In genomic region chr20:31860431-31861345, GRCh38 we compare ENCODE assay signal across 8 cellular contexts. TPM values are rescaled to one million over a fixed set of nuclear protein-coding genes. Genes with fewer than 3 reads are reported as not detected.
DNase-seq lines count a peak whose midpoint lies in the region; ATAC-seq and TF ChIP-seq lines count a peak whose summit lies in the region.

No MANE protein-coding gene starts in this region.

- H2AK5ac ChIP-seq in H9 (ENCODE audit: insufficient read length, low read length) (no peak overlapping the region), neuronal stem cell (ENCODE audit: low read depth, low read length) (peak overlapping the region; percentile 21)

- H2BK20ac ChIP-seq in H9 (ENCODE audit: low read depth, low read length, poor library complexity, severe bottlenecking), result no peak overlapping the region

- peak overlapping the region; percentile 43 for H3K4me3 ChIP-seq in CD8-positive, alpha-beta T cell (ENCODE audit: low read depth, low read length)
- H3K4me3 ChIP-seq in esophagus squamous epithelium, result peak overlapping the region; percentile 47 to 75 (median 58)
- H3K4me3 ChIP-seq in neuronal stem cell (ENCODE audit: low read length in 2 of 2), result peak overlapping the region; percentile 48 to 87

- H4K5ac ChIP-seq in H9 (ENCODE audit: insufficient read length, low read depth, low read length), result no peak overlapping the region

- H3K4ac ChIP-seq in H9 (ENCODE audit: low read depth, low read length), result no peak overlapping the region
- H3K4ac ChIP-seq in neuronal stem cell (ENCODE audit: low read length), result peak overlapping the region; percentile 8

- no peak overlapping the region for H3K27ac ChIP-seq in CD8-positive, alpha-beta T cell (ENCODE audit: low read depth, low read length)
- no peak overlapping the region for H3K27ac ChIP-seq in H9 (ENCODE audit: insufficient read length, low read depth, low read length)
- H3K27ac ChIP-seq in RWPE1, result no peak overlapping the region
- peak overlapping the region in 2 of 4 donors; percentile 10 to 60 for H3K27ac ChIP-seq in esophagus squamous epithelium
- peak overlapping the region; percentile 80 for H3K27ac ChIP-seq in neuronal stem cell (replicated peaks; ENCODE audit: low read length)

- no peak overlapping the region for H2BK12ac ChIP-seq in H9 (ENCODE audit: insufficient read length, low read depth, low read length)
- H2BK12ac ChIP-seq in neuronal stem cell (ENCODE audit: low read length), result no peak overlapping the region

- no peak overlapping the region for H2BK120ac ChIP-seq in H9 (ENCODE audit: low read depth, low read length, poor library complexity, severe bottlenecking)
- H2BK120ac ChIP-seq in neuronal stem cell (ENCODE audit: low read depth, low read length), result peak overlapping the region; percentile 29

- H3K4me1 ChIP-seq in CD8-positive, alpha-beta T cell (ENCODE audit: insufficient read depth, low read length), result peaks cover 9% of the 10 kb centered on the region
- peaks cover 5% of the 10 kb centered on the region; the same call in 1 of the 2 replicates for H3K4me1 ChIP-seq in H9 (ENCODE audit: insufficient read depth, low read length)
- peaks cover 13 to 22% (median 16%) of the 10 kb centered on the region in 3 donors for H3K4me1 ChIP-seq in esophagus squamous epithelium
- peaks cover 11 to 19% of the 10 kb centered on the region in 2 donors for H3K4me1 ChIP-seq in neuronal stem cell (ENCODE audit: control insufficient read depth in 2 of 2, insufficient read depth in 1 of 2, low read depth in 1 of 2, low read length in 2 of 2)

- peak overlapping the region; percentile 53 for H3K4me2 ChIP-seq in H9 (ENCODE audit: insufficient read depth, insufficient read length, low read length)
- H3K4me2 ChIP-seq in neuronal stem cell (ENCODE audit: insufficient read depth, low read length, poor library complexity, severe bottlenecking), result peak overlapping the region; percentile 99

- H3K9me3 ChIP-seq in CD8-positive, alpha-beta T cell (ENCODE audit: low read length), result no peaks in the 10 kb centered on the region
- H3K9me3 ChIP-seq in H9 (ENCODE audit: control insufficient read depth, low read depth, low read length) (no peaks in the 10 kb centered on the region), esophagus squamous epithelium (no peaks in the 10 kb centered on the region), neuronal stem cell (replicated peaks in 1 of 2; ENCODE audit: control insufficient read depth in 2 of 2, insufficient read depth in 1 of 2, low read depth in 1 of 2, low read length in 2 of 2) (no peaks in the 10 kb centered on the region)

- peak; percentile 36 for ATAC-seq in CD8-positive, alpha-beta T cell
- no peak for ATAC-seq in HG02870 (IDR thresholded peaks at IDR 0.05; ENCODE audit: unreplicated experiment)

- peaks cover 13% of the 10 kb centered on the region for H3K23me2 ChIP-seq in H9 (ENCODE audit: insufficient read length, low read depth, low read length, poor library complexity, severe bottlenecking)

- no peaks in the 10 kb centered on the region for H3K36me3 Mint-ChIP-seq in CD8-positive, alpha-beta T cell
- H3K36me3 Mint-ChIP-seq in H9 (ENCODE audit: insufficient read depth in 1 of 3, low read depth in 3 of 3), result no peaks in the 10 kb centered on the region; a peak in 1 of 7 replicates

- WGBS in H9 (ENCODE audit: extremely low coverage, insufficient read length, low lambda C conversion rate), result no CpG with 5 or more reads among the region's 32 CpGs
- WGBS in esophagus squamous epithelium, 2 donors, result 5 to 13% methylated on average over 11 of the region's 32 CpGs
- WGBS in neuronal stem cell (ENCODE audit: extremely low coverage in 2 of 2, insufficient read length in 2 of 2, insufficient replicate concordance in 1 of 2), 2 donors, result no CpG with 5 or more reads among the region's 32 CpGs

- H3K79me1 ChIP-seq in H9 (ENCODE audit: insufficient read depth, low read depth, low read length, poor library complexity, severe bottlenecking), result no peaks in the 10 kb centered on the region
- H3K79me1 ChIP-seq in neuronal stem cell (ENCODE audit: low read depth, low read length), result no peaks in the 10 kb centered on the region

- no peak overlapping the region for H2BK15ac ChIP-seq in H9 (ENCODE audit: low read depth, low read length)
- peak overlapping the region; percentile 62 for H2BK15ac ChIP-seq in neuronal stem cell (ENCODE audit: low read length)

- H2AFZ ChIP-seq in H9 (ENCODE audit: low read length) (no peak overlapping the region), neuronal stem cell (ENCODE audit: low read length) (peak overlapping the region; percentile 88)

- H3K18ac ChIP-seq in H9 (ENCODE audit: insufficient read length, low read depth, low read length), result no peak overlapping the region
- peak overlapping the region; percentile 96 for H3K18ac ChIP-seq in neuronal stem cell (ENCODE audit: low read length)

- H3K56ac ChIP-seq in H9 (ENCODE audit: insufficient read length, low read depth, low read length), result no peak overlapping the region

- POLR2A ChIA-PET in CD8-positive, alpha-beta T cell (lab: Charles Lee), result no interaction called here
- POLR2A ChIA-PET in RWPE1 (lab: Yijun Ruan, JAX; ENCODE audit: low non-redundant PET), result interaction anchor here (0.7 to 0.8 kb wide), 2 partner anchors 18 to 91 kb away, joined by 3 to 4 read pairs; partner anchors contain the start of gene PDRG1
- POLR2A ChIA-PET in HEK293T (lab: Yijun Ruan, JAX), result interaction anchor here (0.7 to 1.8 kb wide), 3 partner anchors 9 to 91 kb away, joined by 3 to 7 read pairs (median 5); partner anchors contain the start of genes DUSP15, PDRG1 and TTLL9

- no peak for TF ChIP-seq CTCF in CD8-positive, alpha-beta T cell (IDR thresholded peaks at IDR 0.05)
- TF ChIP-seq CTCF in H9 (conservative IDR thresholded peaks at IDR 0.05) (peak; percentile 14; the same call in 1 of the 3 replicates), RWPE1 (conservative IDR thresholded peaks at IDR 0.05; ENCODE audit: low read depth) (no peak), esophagus squamous epithelium (IDR thresholded peaks at IDR 0.05) (no peak)

- H4K8ac ChIP-seq in H9 (replicated peaks; ENCODE audit: insufficient read length, low read depth, low read length) (no peak overlapping the region), neuronal stem cell (ENCODE audit: low read depth, low read length) (peak overlapping the region; percentile 70)

- intact Hi-C loops in CD8-positive, alpha-beta T cell (cut with DNase I, micrococcal nuclease), result no loop called here
- intact Hi-C loops in esophagus squamous epithelium (cut with DNase I), result no loop called here

- CTCF ChIA-PET in CD8-positive, alpha-beta T cell (lab: Charles Lee), result interaction anchor here (1.0 to 4.9 kb wide), 5 partner anchors 8 to 171 kb away, joined by 3 to 30 read pairs (median 4); no protein-coding TSS in a partner anchor
- CTCF ChIA-PET in RWPE1 (lab: Yijun Ruan, JAX) (interaction anchor here (0.6 to 2.6 kb wide), 7 partner anchors 14 to 699 kb away, joined by 3 to 13 read pairs (median 7); partner anchors contain the start of gene PDRG1), HEK293T (lab: Yijun Ruan, JAX) (interaction anchor here (1.0 to 1.5 kb wide), 3 partner anchors 14 to 171 kb away, joined by 3 to 4 read pairs (median 3); no protein-coding TSS in a partner anchor)

- no peak for TF ChIP-seq POLR2A in esophagus squamous epithelium (IDR thresholded peaks at IDR 0.05)

- no peak overlapping the region for H3K9ac ChIP-seq in H9 (ENCODE audit: extremely low read depth, insufficient read length, low read length)
- peak overlapping the region; percentile 91 for H3K9ac ChIP-seq in neuronal stem cell (ENCODE audit: low read depth, low read length, poor library complexity)

- no peak overlapping the region for H2BK5ac ChIP-seq in H9 (ENCODE audit: insufficient read length, low read length)
- H2BK5ac ChIP-seq in neuronal stem cell (ENCODE audit: low read length), result peak overlapping the region; percentile 83

- H3K14ac ChIP-seq in H9 (ENCODE audit: insufficient read depth, low read length) (no peak overlapping the region), neuronal stem cell (ENCODE audit: low read length) (peak overlapping the region; percentile 82)

- peak overlapping the region; percentile 56 for H3K4me3 Mint-ChIP-seq in CD8-positive, alpha-beta T cell
- peak overlapping the region; percentile 84 to 85 for H3K4me3 Mint-ChIP-seq in H9

- H3K23ac ChIP-seq in H9 (ENCODE audit: insufficient read length, low read depth, low read length) (no peak overlapping the region), neuronal stem cell (ENCODE audit: low read depth, low read length, poor library complexity) (peak overlapping the region; percentile 86)

- H3K27me3 Mint-ChIP-seq in CD8-positive, alpha-beta T cell (ENCODE audit: low read depth), result peaks cover 28% of the 10 kb centered on the region
- peaks cover 15% of the 10 kb centered on the region for H3K27me3 Mint-ChIP-seq in H9 (ENCODE audit: low read depth)

- H3K27me3 ChIP-seq in CD8-positive, alpha-beta T cell (ENCODE audit: insufficient read depth, low read length), result peaks cover 16% of the 10 kb centered on the region
- H3K27me3 ChIP-seq in H9 (ENCODE audit: insufficient read depth, low read length) (no peaks in the 10 kb centered on the region), esophagus squamous epithelium (peaks cover 0 to 60% (median 0%) of the 10 kb centered on the region in 4 donors), neuronal stem cell (ENCODE audit: control insufficient read depth in 3 of 3, insufficient read depth in 3 of 3, low read depth in 1 of 3, low read length in 3 of 3) (peaks cover 0 to 10% (median 4%) of the 10 kb centered on the region in 3 experiments)

- no peak for DNase-seq in CD8-positive, alpha-beta T cell
- DNase-seq in H9 (peak; percentile 75), RWPE1 (ENCODE audit: low spot score) (peak; percentile 60), esophagus squamous epithelium (lab: John Stamatoyannopoulos, UW) (no peak), neuronal stem cell (ENCODE audit: low spot score) (peak; percentile 59), germinal center (ENCODE audit: low spot score) (no peak), HEK293T (ENCODE audit: extremely low spot score) (no peak)

- H3K36me3 ChIP-seq in CD8-positive, alpha-beta T cell (ENCODE audit: insufficient read depth, low read length), result no peaks in the 10 kb centered on the region
- H3K36me3 ChIP-seq in esophagus squamous epithelium, result no peaks in the 10 kb centered on the region
- peaks cover 0 to 24% of the 10 kb centered on the region in 2 donors for H3K36me3 ChIP-seq in neuronal stem cell (replicated peaks in 1 of 2; ENCODE audit: control insufficient read depth in 2 of 2, insufficient read depth in 2 of 2, low read length in 2 of 2)

- H3K79me2 ChIP-seq in H9 (ENCODE audit: insufficient read depth, low read length), result no peaks in the 10 kb centered on the region

- no peak overlapping the region for H3T11ph ChIP-seq in H9 (ENCODE audit: low read length)

- no peaks in the 10 kb centered on the region for H3K9me3 Mint-ChIP-seq in CD8-positive, alpha-beta T cell
- no peaks in the 10 kb centered on the region for H3K9me3 Mint-ChIP-seq in H9

- H3K27ac Mint-ChIP-seq in CD8-positive, alpha-beta T cell, result no peak overlapping the region
- H3K27ac Mint-ChIP-seq in H9, result no peak overlapping the region

- peaks cover 11% of the 10 kb centered on the region for H3K4me1 Mint-ChIP-seq in CD8-positive, alpha-beta T cell (ENCODE audit: low read depth)
- peaks cover 30 to 32% of the 10 kb centered on the region in 2 experiments for H3K4me1 Mint-ChIP-seq in H9

- H4K91ac ChIP-seq in H9 (ENCODE audit: insufficient read length, low read depth, low read length) (no peak overlapping the region), neuronal stem cell (ENCODE audit: low read depth, low read length, poor library complexity) (no peak overlapping the region)

- H4K20me1 ChIP-seq in H9 (ENCODE audit: control insufficient read depth, insufficient read depth, insufficient read length), result no peaks in the 10 kb centered on the region

RNA-seq across cellular contexts. Expression of gene DUSP15, which starts 9.6 kb away (rescaled TPM):
- not detected for total RNA-seq in CD8-positive, alpha-beta T cell
- total RNA-seq in H9 (2021) (5.6 and 6.7 TPM in 2 replicates), esophagus squamous epithelium (under 1 TPM; 0.32 to 0.44 (median 0.38) TPM)
- 2.1 TPM for polyA plus RNA-seq in neuronal stem cell (2013, experiment 1 of 2)
- 2.1 TPM for polyA plus RNA-seq in neuronal stem cell (2013, experiment 2 of 2)

RNA-seq across cellular contexts. Expression of gene TTLL9, which starts 9.7 kb away (rescaled TPM):
- not detected for total RNA-seq in CD8-positive, alpha-beta T cell
- total RNA-seq in H9 (2021), result 0.13 and 0.20 TPM in 2 replicates
- under 1 TPM in 2 of 4 donors, not detected in 2; 0.09 to 0.38 TPM for total RNA-seq in esophagus squamous epithelium
- polyA plus RNA-seq in neuronal stem cell (2013, experiment 1 of 2), result 0.38 TPM
- 0.48 TPM for polyA plus RNA-seq in neuronal stem cell (2013, experiment 2 of 2)

RNA-seq across cellular contexts. Expression of gene FOXS1, which starts 15.3 kb away (rescaled TPM):
- not detected for total RNA-seq in CD8-positive, alpha-beta T cell
- total RNA-seq in H9 (2021) (0.22 TPM in 1 of 2 replicates, not detected in the other), esophagus squamous epithelium (under 1 TPM in 2 of 4 donors, not detected in 2; 0.32 to 0.38 TPM)
- 1.1 TPM for polyA plus RNA-seq in neuronal stem cell (2013, experiment 1 of 2)
- polyA plus RNA-seq in neuronal stem cell (2013, experiment 2 of 2), result 0.84 TPM

RNA-seq across cellular contexts. Expression of gene MYLK2, which starts 41.5 kb away (rescaled TPM):
- total RNA-seq in CD8-positive, alpha-beta T cell, result not detected
- total RNA-seq in H9 (2021), result 0.57 and 0.74 TPM in 2 replicates
- under 1 TPM in 1 of 4 donors, not detected in 3; 0.38 TPM for total RNA-seq in esophagus squamous epithelium
- polyA plus RNA-seq in neuronal stem cell (2013, experiment 1 of 2), result 0.54 TPM
- polyA plus RNA-seq in neuronal stem cell (2013, experiment 2 of 2), result 0.48 TPM

Comparison
In these comparisons a context has a peak if more than half of its experiments do, and no peak if none do; other contexts are left out.
1. DNase-seq: peak in H9 (single experiment), RWPE1 (single experiment) and neuronal stem cell (single experiment); none in CD8-positive, alpha-beta T cell (0 of 7), esophagus squamous epithelium (single experiment), germinal center (single experiment) and HEK293T (single experiment).
2. Peak in every context shown above with its lines, with median percentiles within 50 percentile points of each other: H3K4me3 ChIP-seq.